In the genomic region with DNA sequence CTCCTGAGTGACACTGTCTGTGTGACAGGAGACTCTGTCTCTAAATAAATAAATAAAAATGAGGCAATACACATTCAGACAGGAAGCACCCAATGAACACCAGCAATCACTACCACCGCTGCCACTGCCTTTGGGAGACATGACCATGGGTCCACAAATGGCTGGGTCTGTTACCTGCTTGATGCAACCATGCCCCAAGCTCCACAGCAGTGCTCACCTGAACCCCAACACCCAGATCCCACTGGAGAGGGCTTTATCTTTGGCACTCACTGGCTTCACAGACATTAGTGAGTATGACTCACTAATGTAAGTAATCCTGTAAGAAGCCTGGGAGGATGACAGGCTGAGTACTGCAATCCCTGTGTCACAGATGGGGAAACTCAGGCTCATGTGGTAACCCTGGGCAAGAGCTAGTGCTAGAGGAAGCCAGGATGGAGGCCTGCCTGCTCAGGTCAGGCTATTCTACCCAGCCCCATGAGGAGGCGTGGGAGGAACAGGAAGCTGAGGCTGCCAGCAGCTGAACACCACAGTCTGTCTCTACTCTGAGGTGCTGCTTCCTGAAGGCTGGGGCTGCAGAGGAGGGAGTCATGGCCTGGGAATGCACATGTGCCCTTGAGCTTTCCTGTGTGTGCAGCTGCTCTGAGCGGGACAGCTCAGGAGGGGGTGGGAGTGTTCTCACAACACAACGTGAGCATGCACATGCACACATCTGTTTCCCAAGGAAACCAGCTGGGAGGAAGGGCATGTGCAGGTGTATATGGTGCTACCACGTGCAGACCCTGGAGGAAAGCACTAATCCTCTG, we compare ENCODE assay signal across 1 cellular context.
TF ChIP-seq lines count a peak whose summit lies in the region.

No MANE protein-coding gene starts in this region.

TF ChIP-seq in K562, 482 proteins besides CTCF, POLR2A, EP300 and RAD21 (continued from another document and continues in another):
- TF ChIP-seq, protein P1, sequence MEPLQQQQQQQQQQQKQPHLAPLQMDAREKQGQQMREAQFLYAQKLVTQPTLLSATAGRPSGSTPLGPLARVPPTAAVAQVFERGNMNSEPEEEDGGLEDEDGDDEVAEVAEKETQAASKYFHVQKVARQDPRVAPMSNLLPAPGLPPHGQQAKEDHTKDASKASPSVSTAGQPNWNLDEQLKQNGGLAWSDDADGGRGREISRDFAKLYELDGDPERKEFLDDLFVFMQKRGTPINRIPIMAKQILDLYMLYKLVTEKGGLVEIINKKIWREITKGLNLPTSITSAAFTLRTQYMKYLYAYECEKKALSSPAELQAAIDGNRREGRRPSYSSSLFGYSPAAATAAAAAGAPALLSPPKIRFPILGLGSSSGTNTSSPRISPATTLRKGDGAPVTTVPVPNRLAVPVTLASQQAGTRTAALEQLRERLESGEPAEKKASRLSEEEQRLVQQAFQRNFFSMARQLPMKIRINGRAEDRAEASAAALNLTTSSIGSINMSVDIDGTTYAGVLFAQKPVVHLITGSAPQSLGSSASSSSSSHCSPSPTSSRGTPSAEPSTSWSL (CRISPR knock-in tag; IDR thresholded peaks at IDR 0.05; ENCODE audit: borderline replicate concordance): no peak
- TF ChIP-seq ERF (CRISPR knock-in tag; IDR thresholded peaks at IDR 0.05): 0 out of 2 replicates have a peak, but pooled peaks have one; percentile 73
- TF ChIP-seq ETS1 (conservative IDR thresholded peaks at IDR 0.05; ENCODE audit: control insufficient read depth, low read depth, low read length): no peak
- TF ChIP-seq MAZ (CRISPR knock-in tag; conservative IDR thresholded peaks at IDR 0.05 in 1 of 2, IDR thresholded peaks at IDR 0.05 in 1 of 2): peak; percentile 42 to 63; a peak in 1 of 4 replicates
- no peak for TF ChIP-seq ILK (tag; IDR thresholded peaks at IDR 0.05; ENCODE audit: borderline replicate concordance, low read depth)
- TF ChIP-seq CREM (IDR thresholded peaks at IDR 0.05; ENCODE audit: low read depth): peak; percentile 50; the same call in 1 of the 2 replicates
- TF ChIP-seq ZNF316 (IDR thresholded peaks at IDR 0.05): no peak
- no peak for TF ChIP-seq ZNF184 (CRISPR knock-in tag; IDR thresholded peaks at IDR 0.05)
- no peak for TF ChIP-seq RAD51 (IDR thresholded peaks at IDR 0.05; ENCODE audit: borderline replicate concordance, low read depth)
- TF ChIP-seq TBL1XR1 (IDR thresholded peaks at IDR 0.05; ENCODE audit: low read length in 2 of 2): 0 out of 4 replicates have a peak, but pooled peaks of 1 of the 2 experiments have one; percentile 35
- no peak for TF ChIP-seq RBM17 (IDR thresholded peaks at IDR 0.05; ENCODE audit: borderline replicate concordance, low read depth, low read length)
- TF ChIP-seq ZNF12 (CRISPR knock-in tag; IDR thresholded peaks at IDR 0.05): 0 out of 2 replicates have a peak, but pooled peaks have one; percentile 28
- no peak for TF ChIP-seq RBFOX2 (IDR thresholded peaks at IDR 0.05; ENCODE audit: low read depth, low read length)
- TF ChIP-seq, protein P2, sequence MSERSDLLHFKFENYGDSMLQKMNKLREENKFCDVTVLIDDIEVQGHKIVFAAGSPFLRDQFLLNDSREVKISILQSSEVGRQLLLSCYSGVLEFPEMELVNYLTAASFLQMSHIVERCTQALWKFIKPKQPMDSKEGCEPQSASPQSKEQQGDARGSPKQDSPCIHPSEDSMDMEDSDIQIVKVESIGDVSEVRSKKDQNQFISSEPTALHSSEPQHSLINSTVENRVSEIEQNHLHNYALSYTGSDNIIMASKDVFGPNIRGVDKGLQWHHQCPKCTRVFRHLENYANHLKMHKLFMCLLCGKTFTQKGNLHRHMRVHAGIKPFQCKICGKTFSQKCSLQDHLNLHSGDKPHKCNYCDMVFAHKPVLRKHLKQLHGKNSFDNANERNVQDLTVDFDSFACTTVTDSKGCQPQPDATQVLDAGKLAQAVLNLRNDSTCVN (CRISPR knock-in tag; IDR thresholded peaks at IDR 0.05): 0 out of 2 replicates have a peak, but pooled peaks have one; percentile 57
- TF ChIP-seq ZNF121 (CRISPR knock-in tag; conservative IDR thresholded peaks at IDR 0.05): peak; percentile 96
- TF ChIP-seq RCOR1 (IDR thresholded peaks at IDR 0.05; ENCODE audit: borderline replicate concordance in 1 of 2, low read depth in 2 of 2, low read length in 2 of 2): peak in 1 of 2 experiments; percentile 77; a peak in 2 of 4 replicates
- peak; percentile 72 for TF ChIP-seq BHLHE40 (IDR thresholded peaks at IDR 0.05; ENCODE audit: low read length)
- TF ChIP-seq LCOR (CRISPR knock-in tag; IDR thresholded peaks at IDR 0.05): 0 out of 2 replicates have a peak, but pooled peaks have one; percentile 37
- TF ChIP-seq MTA3 (IDR thresholded peaks at IDR 0.05; ENCODE audit: borderline replicate concordance): peak; percentile 33; the same call in 1 of the 2 replicates
- TF ChIP-seq GATAD2A (IDR thresholded peaks at IDR 0.05): no peak
- TF ChIP-seq ZNF609 (CRISPR knock-in tag; IDR thresholded peaks at IDR 0.05; ENCODE audit: borderline replicate concordance): no peak
- TF ChIP-seq YY1 (IDR thresholded peaks at IDR 0.05; ENCODE audit: borderline replicate concordance in 1 of 3, control insufficient read depth in 1 of 3, extremely low read depth in 1 of 3, insufficient read depth in 3 of 3, insufficient read length in 1 of 3, insufficient replicate concordance in 2 of 3, low read depth in 1 of 3, low read length in 2 of 3): peak in 1 of 3 experiments; percentile 2
- TF ChIP-seq GABPB2 (CRISPR knock-in tag; conservative IDR thresholded peaks at IDR 0.05): no peak
- TF ChIP-seq HLTF (IDR thresholded peaks at IDR 0.05): no peak
- no peak for TF ChIP-seq PML (IDR thresholded peaks at IDR 0.05; ENCODE audit: low read length)
- TF ChIP-seq, protein P3, sequence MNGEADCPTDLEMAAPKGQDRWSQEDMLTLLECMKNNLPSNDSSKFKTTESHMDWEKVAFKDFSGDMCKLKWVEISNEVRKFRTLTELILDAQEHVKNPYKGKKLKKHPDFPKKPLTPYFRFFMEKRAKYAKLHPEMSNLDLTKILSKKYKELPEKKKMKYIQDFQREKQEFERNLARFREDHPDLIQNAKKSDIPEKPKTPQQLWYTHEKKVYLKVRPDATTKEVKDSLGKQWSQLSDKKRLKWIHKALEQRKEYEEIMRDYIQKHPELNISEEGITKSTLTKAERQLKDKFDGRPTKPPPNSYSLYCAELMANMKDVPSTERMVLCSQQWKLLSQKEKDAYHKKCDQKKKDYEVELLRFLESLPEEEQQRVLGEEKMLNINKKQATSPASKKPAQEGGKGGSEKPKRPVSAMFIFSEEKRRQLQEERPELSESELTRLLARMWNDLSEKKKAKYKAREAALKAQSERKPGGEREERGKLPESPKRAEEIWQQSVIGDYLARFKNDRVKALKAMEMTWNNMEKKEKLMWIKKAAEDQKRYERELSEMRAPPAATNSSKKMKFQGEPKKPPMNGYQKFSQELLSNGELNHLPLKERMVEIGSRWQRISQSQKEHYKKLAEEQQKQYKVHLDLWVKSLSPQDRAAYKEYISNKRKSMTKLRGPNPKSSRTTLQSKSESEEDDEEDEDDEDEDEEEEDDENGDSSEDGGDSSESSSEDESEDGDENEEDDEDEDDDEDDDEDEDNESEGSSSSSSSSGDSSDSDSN (IDR thresholded peaks at IDR 0.05; ENCODE audit: borderline replicate concordance in 1 of 2, low read depth in 2 of 2, low read length in 2 of 2): no peak
- TF ChIP-seq NCOA6 (IDR thresholded peaks at IDR 0.05): no peak
- peak; percentile 61; the same call in 1 of the 2 replicates for TF ChIP-seq ELF2 (CRISPR knock-in tag; IDR thresholded peaks at IDR 0.05)
- no peak for TF ChIP-seq ZNF134 (CRISPR knock-in tag; conservative IDR thresholded peaks at IDR 0.05)
- peak; percentile 77; the same call in 1 of the 2 replicates for TF ChIP-seq ETV5 (CRISPR knock-in tag; IDR thresholded peaks at IDR 0.05; ENCODE audit: low read depth)
- TF ChIP-seq ZNF41 (CRISPR knock-in tag; conservative IDR thresholded peaks at IDR 0.05): no peak
- no peak for TF ChIP-seq CREB1 (IDR thresholded peaks at IDR 0.05)
- TF ChIP-seq CREB1 (CRISPR knock-in tag; IDR thresholded peaks at IDR 0.05): no peak
- TF ChIP-seq ARID3A (IDR thresholded peaks at IDR 0.05; ENCODE audit: borderline replicate concordance, low read depth, low read length): no peak
- TF ChIP-seq POLR2H (tag; IDR thresholded peaks at IDR 0.05; ENCODE audit: low read depth): no peak
- TF ChIP-seq PTRF (tag; IDR thresholded peaks at IDR 0.05): no peak
- peak; percentile 75 for TF ChIP-seq CTBP1 (IDR thresholded peaks at IDR 0.05; ENCODE audit: borderline replicate concordance)
- 0 out of 2 replicates have a peak, but pooled peaks have one; percentile 28 for TF ChIP-seq E2F5 (CRISPR knock-in tag; IDR thresholded peaks at IDR 0.05)
- TF ChIP-seq ZNF707 (CRISPR knock-in tag; conservative IDR thresholded peaks at IDR 0.05): no peak
- peak; percentile 54; the same call in 1 of the 2 replicates for TF ChIP-seq RB1 (IDR thresholded peaks at IDR 0.05; ENCODE audit: low read depth)
- TF ChIP-seq, protein P4, sequence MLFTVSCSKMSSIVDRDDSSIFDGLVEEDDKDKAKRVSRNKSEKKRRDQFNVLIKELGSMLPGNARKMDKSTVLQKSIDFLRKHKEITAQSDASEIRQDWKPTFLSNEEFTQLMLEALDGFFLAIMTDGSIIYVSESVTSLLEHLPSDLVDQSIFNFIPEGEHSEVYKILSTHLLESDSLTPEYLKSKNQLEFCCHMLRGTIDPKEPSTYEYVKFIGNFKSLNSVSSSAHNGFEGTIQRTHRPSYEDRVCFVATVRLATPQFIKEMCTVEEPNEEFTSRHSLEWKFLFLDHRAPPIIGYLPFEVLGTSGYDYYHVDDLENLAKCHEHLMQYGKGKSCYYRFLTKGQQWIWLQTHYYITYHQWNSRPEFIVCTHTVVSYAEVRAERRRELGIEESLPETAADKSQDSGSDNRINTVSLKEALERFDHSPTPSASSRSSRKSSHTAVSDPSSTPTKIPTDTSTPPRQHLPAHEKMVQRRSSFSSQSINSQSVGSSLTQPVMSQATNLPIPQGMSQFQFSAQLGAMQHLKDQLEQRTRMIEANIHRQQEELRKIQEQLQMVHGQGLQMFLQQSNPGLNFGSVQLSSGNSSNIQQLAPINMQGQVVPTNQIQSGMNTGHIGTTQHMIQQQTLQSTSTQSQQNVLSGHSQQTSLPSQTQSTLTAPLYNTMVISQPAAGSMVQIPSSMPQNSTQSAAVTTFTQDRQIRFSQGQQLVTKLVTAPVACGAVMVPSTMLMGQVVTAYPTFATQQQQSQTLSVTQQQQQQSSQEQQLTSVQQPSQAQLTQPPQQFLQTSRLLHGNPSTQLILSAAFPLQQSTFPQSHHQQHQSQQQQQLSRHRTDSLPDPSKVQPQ (CRISPR knock-in tag; IDR thresholded peaks at IDR 0.05; ENCODE audit: borderline replicate concordance): no peak
- TF ChIP-seq CBFA2T3 (IDR thresholded peaks at IDR 0.05): peak; percentile 54
- no peak for TF ChIP-seq ZNF764 (CRISPR knock-in tag; IDR thresholded peaks at IDR 0.05; ENCODE audit: low read depth)
